Comparison of ENCODE assay signal across 20 cellular contexts in genomic region chr14:33726685-33727084, GRCh38.
DNase-seq lines count a peak whose midpoint lies in the region; ATAC-seq and TF ChIP-seq lines count a peak whose summit lies in the region.
"Had no signal": no experiment of that assay in that cellular context is flagged by ENCODE, and none has a peak within 500 bp of the region (broad histone marks: within the 10 kb centered on the region; RNA-seq: fewer than 3 reads in every experiment).

No MANE protein-coding gene starts in this region.

- H3K9me2 ChIP-seq in hepatocyte (replicated peaks; ENCODE audit: insufficient read depth), result no peaks in the 10 kb centered on the region

- TF ChIP-seq CTCF in HFFc6 (IDR thresholded peaks at IDR 0.05) (no peak), hepatocyte (IDR thresholded peaks at IDR 0.05; ENCODE audit: poor library complexity) (no peak)

- no peaks in the 10 kb centered on the region; the same call in 1 of the 2 replicates for H3K36me3 Mint-ChIP-seq in HFFc6 (ENCODE audit: low read depth)
- no peaks in the 10 kb centered on the region for H3K36me3 Mint-ChIP-seq in activated CD4-positive, alpha-beta T cell treated with anti-CD3 and anti-CD28 coated beads, Interleukin-2, amount 10 ng/mL, durations not matched to agents 7 days and 5 days (ENCODE audit: low read depth)

- intact Hi-C loops in left ventricle myocardium superior (cut with micrococcal nuclease), result no loop called here

- no peak overlapping the region for H3K4me3 ChIP-seq in hepatocyte
- H3K4me3 ChIP-seq: A549 had no signal

- no peaks in the 10 kb centered on the region for H3K79me2 ChIP-seq in hepatocyte

- peaks cover 3% of the 10 kb centered on the region; the same call in 1 of the 2 replicates for H3K9me3 Mint-ChIP-seq in HFFc6
- no peaks in the 10 kb centered on the region for H3K9me3 Mint-ChIP-seq in activated CD4-positive, alpha-beta T cell treated with anti-CD3 and anti-CD28 coated beads, Interleukin-2, amount 10 ng/mL, durations not matched to agents 7 days and 5 days
- H3K9me3 Mint-ChIP-seq: CD4-positive, alpha-beta T cell had no signal

- POLR2A ChIA-PET in activated CD4-positive, alpha-beta T cell treated with anti-CD3 and anti-CD28 coated beads, Interleukin-2, amount 10 ng/mL, durations not matched to agents 7 days and 5 days (lab: Charles Lee), result no interaction called here

- no peak overlapping the region for H3K27ac Mint-ChIP-seq in HFFc6
- no peak overlapping the region for H3K27ac Mint-ChIP-seq in activated CD4-positive, alpha-beta T cell treated with anti-CD3 and anti-CD28 coated beads, Interleukin-2, amount 10 ng/mL, durations not matched to agents 7 days and 5 days
- H3K27ac Mint-ChIP-seq: CD4-positive, alpha-beta T cell had no signal

- no peaks in the 10 kb centered on the region for H3K36me3 ChIP-seq in hepatocyte (replicated peaks; ENCODE audit: insufficient read depth, low read depth)

- H4K20me1 ChIP-seq in hepatocyte (ENCODE audit: insufficient read depth, poor library complexity, severe bottlenecking), result no peaks in the 10 kb centered on the region

- no peak overlapping the region for H3K4me2 ChIP-seq in hepatocyte
- H3K4me2 ChIP-seq: A549 had no signal

- 49% methylated on average over 5 of the region's 5 CpGs for WGBS in hepatocyte (ENCODE audit: low lambda C conversion rate, missing lambda C conversion rate)

- H3K9me3 ChIP-seq in hepatocyte (ENCODE audit: low read depth), result no peaks in the 10 kb centered on the region
- H3K9me3 ChIP-seq: A549, Caco-2 had no signal

- peaks cover 7% of the 10 kb centered on the region for H3K4me1 ChIP-seq in hepatocyte (ENCODE audit: insufficient read depth)
- H3K4me1 ChIP-seq: A549, Caco-2 had no signal

- peak; percentile 13 for DNase-seq in NCI-H1694 (lab: John Stamatoyannopoulos, UW)
- DNase-seq in NCI-H1694 treated with DMSO at 0.1 percent for 48 hours (lab: John Stamatoyannopoulos, UW), result no peak
- DNase-seq in HFFc6, result peak; percentile 23
- no peak for DNase-seq in caudate nucleus (lab: John Stamatoyannopoulos, UW)
- DNase-seq in hepatocyte (ENCODE audit: low spot score), result peak; percentile 11
- no peak for DNase-seq in left ventricle myocardium superior
- DNase-seq in activated CD4-positive, alpha-beta T cell treated with anti-CD3 and anti-CD28 coated beads, Interleukin-2, amount 10 ng/mL, durations not matched to agents 7 days and 5 days, result no peak
- no peak for DNase-seq in epidermal melanocyte (ENCODE audit: insufficient read length, low spot score)
- DNase-seq: AML-193; Caco-2; CD4-positive, alpha-beta T cell; DMS153; DMS79; GF-D8; GOT3; H7 had no signal

- no peak overlapping the region for H3K4me3 Mint-ChIP-seq in HFFc6
- no peak overlapping the region for H3K4me3 Mint-ChIP-seq in activated CD4-positive, alpha-beta T cell treated with anti-CD3 and anti-CD28 coated beads, Interleukin-2, amount 10 ng/mL, durations not matched to agents 7 days and 5 days
- H3K4me3 Mint-ChIP-seq: CD4-positive, alpha-beta T cell had no signal

- no peaks in the 10 kb centered on the region for H3K27me3 ChIP-seq in hepatocyte

- H3K27ac ChIP-seq in caudate nucleus (ENCODE audit: low read depth, low read length) (peak overlapping the region; percentile 11), hepatocyte (no peak overlapping the region)
- H3K27ac ChIP-seq: 22Rv1, A549, C4-2B had no signal

- peaks cover 3% of the 10 kb centered on the region; the same call in 1 of the 2 replicates for H3K27me3 Mint-ChIP-seq in HFFc6 (ENCODE audit: insufficient read depth)
- H3K27me3 Mint-ChIP-seq in activated CD4-positive, alpha-beta T cell treated with anti-CD3 and anti-CD28 coated beads, Interleukin-2, amount 10 ng/mL, durations not matched to agents 7 days and 5 days, result no peaks in the 10 kb centered on the region
- H3K27me3 Mint-ChIP-seq: CD4-positive, alpha-beta T cell had no signal

- H2AFZ ChIP-seq in hepatocyte, result no peak overlapping the region

- no peaks in the 10 kb centered on the region; the same call in 1 of the 2 replicates for H3K4me1 Mint-ChIP-seq in HFFc6 (ENCODE audit: low read depth)
- H3K4me1 Mint-ChIP-seq in activated CD4-positive, alpha-beta T cell treated with anti-CD3 and anti-CD28 coated beads, Interleukin-2, amount 10 ng/mL, durations not matched to agents 7 days and 5 days, result no peaks in the 10 kb centered on the region

- CTCF ChIA-PET in activated CD4-positive, alpha-beta T cell treated with anti-CD3 and anti-CD28 coated beads, Interleukin-2, amount 10 ng/mL, durations not matched to agents 7 days and 5 days (lab: Charles Lee), result interaction anchor here (1.0 kb wide), 1 partner anchor 10 kb away, joined by 3 read pairs; no protein-coding TSS in a partner anchor

- ATAC-seq in left ventricle myocardium superior, result no peak
- ATAC-seq: A549, HCT116 had no signal

Comparison
In these comparisons a context has a peak if more than half of its experiments do, and no peak if none do; other contexts are left out.
1. DNase-seq: peak in NCI-H1694 (single experiment), HFFc6 (single experiment) and hepatocyte (single experiment); none in NCI-H1694 treated with DMSO at 0.1 percent for 48 hours (single experiment), caudate nucleus (0 of 61), left ventricle myocardium superior (single experiment), activated CD4-positive, alpha-beta T cell treated with anti-CD3 and anti-CD28 coated beads, Interleukin-2, amount 10 ng/mL, durations not matched to agents 7 days and 5 days (single experiment) and epidermal melanocyte (single experiment).